ENCODE assay signal across 9 cellular contexts in genomic region chr4:78568640-78569261, GRCh38. TPM values are rescaled to one million over a fixed set of nuclear protein-coding genes. Genes with fewer than 3 reads are reported as not detected.
DNase-seq lines count a peak whose midpoint lies in the region; ATAC-seq and TF ChIP-seq lines count a peak whose summit lies in the region.
"Had no signal": no experiment of that assay in that cellular context is flagged by ENCODE, and none has a peak within 500 bp of the region (broad histone marks: within the 10 kb centered on the region; RNA-seq: fewer than 3 reads in every experiment).

No MANE protein-coding gene starts in this region.

- intact Hi-C loops in breast epithelium (cut with DNase I; ENCODE audit: low total_unique reads), result no loop called here

- no CpG with 5 or more reads among the region's 3 CpGs for WGBS in trophoblast cell (ENCODE audit: extremely low coverage, insufficient coverage, insufficient read length)
- WGBS in neuronal stem cell (ENCODE audit: extremely low coverage in 2 of 2, insufficient read length in 2 of 2, insufficient replicate concordance in 1 of 2), 2 donors, result no CpG with 5 or more reads among the region's 3 CpGs

- peak overlapping the region; percentile 56 for H3K4ac ChIP-seq in trophoblast cell (ENCODE audit: low read depth, low read length)
- H3K4ac ChIP-seq in neuronal stem cell (ENCODE audit: low read length), result no peak overlapping the region

- TF ChIP-seq CTCF in breast epithelium (IDR thresholded peaks at IDR 0.05), result no peak

- H3K4me2 ChIP-seq in trophoblast cell (ENCODE audit: low read length) (no peak overlapping the region), neuronal stem cell (ENCODE audit: insufficient read depth, low read length, poor library complexity, severe bottlenecking) (no peak overlapping the region)

- H2BK120ac ChIP-seq in trophoblast cell (ENCODE audit: insufficient read depth, low read length, poor library complexity), result no peak overlapping the region
- H2BK120ac ChIP-seq in neuronal stem cell (ENCODE audit: low read depth, low read length), result no peak overlapping the region

- H3K36me3 ChIP-seq in breast epithelium (no peaks in the 10 kb centered on the region), trophoblast cell (ENCODE audit: control insufficient read depth in 1 of 2, insufficient read depth in 2 of 2, low read length in 2 of 2) (peaks cover 4 to 10% of the 10 kb centered on the region in 2 experiments), neuronal stem cell (replicated peaks in 1 of 2; ENCODE audit: control insufficient read depth in 2 of 2, insufficient read depth in 2 of 2, low read length in 2 of 2) (no peaks in the 10 kb centered on the region)

- H2BK12ac ChIP-seq in trophoblast cell (ENCODE audit: low read length) (peak overlapping the region; percentile 9), neuronal stem cell (ENCODE audit: low read length) (no peak overlapping the region)

- TF ChIP-seq POLR2A in breast epithelium (IDR thresholded peaks at IDR 0.05), result no peak

- no peaks in the 10 kb centered on the region for H3K9me3 ChIP-seq in breast epithelium
- H3K9me3 ChIP-seq in trophoblast cell (ENCODE audit: insufficient read depth, low read depth, low read length), result no peaks in the 10 kb centered on the region
- H3K9me3 ChIP-seq in neuronal stem cell (replicated peaks in 1 of 2; ENCODE audit: control insufficient read depth in 2 of 2, insufficient read depth in 1 of 2, low read depth in 1 of 2, low read length in 2 of 2), result no peaks in the 10 kb centered on the region

- H3K4me3 ChIP-seq in breast epithelium, result no peak overlapping the region
- no peak overlapping the region for H3K4me3 ChIP-seq in trophoblast cell (ENCODE audit: low read depth, low read length)
- no peak overlapping the region for H3K4me3 ChIP-seq in neuronal stem cell (ENCODE audit: low read length in 2 of 2)

- H3K14ac ChIP-seq in trophoblast cell (ENCODE audit: low read length), result peak overlapping the region; percentile 24
- H3K14ac ChIP-seq in neuronal stem cell (ENCODE audit: low read length), result no peak overlapping the region

- no peak overlapping the region for H2BK5ac ChIP-seq in trophoblast cell (ENCODE audit: low read depth, low read length, poor library complexity)
- no peak overlapping the region for H2BK5ac ChIP-seq in neuronal stem cell (ENCODE audit: low read length)

- no peak overlapping the region for H4K12ac ChIP-seq in trophoblast cell (ENCODE audit: low read depth, low read length)

- H2AFZ ChIP-seq in trophoblast cell (ENCODE audit: insufficient read depth, low read length, poor library complexity), result no peak overlapping the region
- no peak overlapping the region for H2AFZ ChIP-seq in neuronal stem cell (ENCODE audit: low read length)

- H3K9ac ChIP-seq in trophoblast cell (ENCODE audit: low read length), result no peak overlapping the region
- no peak overlapping the region for H3K9ac ChIP-seq in neuronal stem cell (ENCODE audit: low read depth, low read length, poor library complexity)

- H3K79me1 ChIP-seq in trophoblast cell (ENCODE audit: low read length) (peaks cover 23% of the 10 kb centered on the region), neuronal stem cell (ENCODE audit: low read depth, low read length) (no peaks in the 10 kb centered on the region)

- DNase-seq in breast epithelium (ENCODE audit: low spot score in 2 of 2) (no peak), trophoblast cell (no peak), SKM-1 treated with dmso at 0.1 percent for 144 hours (lab: John Stamatoyannopoulos, UW; ENCODE audit: unreplicated experiment) (no peak), HuH-7.5 (ENCODE audit: low spot score) (no peak), neuronal stem cell (ENCODE audit: low spot score) (no peak)
- DNase-seq in activated naive CD4-positive, alpha-beta T cell treated with anti-CD3 and anti-CD28 coated beads, Interleukin-2, amount 50 U/mL, for 16 hours, result no peak
- DNase-seq: stimulated activated naive CD8-positive, alpha-beta T cell treated with anti-CD3 and anti-CD28 coated beads, Interleukin-15, amount 100 ng/mL, for 72 hours had no signal

- H3K79me2 ChIP-seq in trophoblast cell (ENCODE audit: control insufficient read depth, insufficient read depth, low read length, poor library complexity), result peaks cover 4% of the 10 kb centered on the region

- no peak overlapping the region for H2AK5ac ChIP-seq in trophoblast cell (ENCODE audit: low read length)
- H2AK5ac ChIP-seq in neuronal stem cell (ENCODE audit: low read depth, low read length), result no peak overlapping the region

- H3K27ac ChIP-seq in breast epithelium, result peak overlapping the region; percentile 41 to 76
- H3K27ac ChIP-seq in trophoblast cell (ENCODE audit: low read depth, low read length), result peak overlapping the region; percentile 54
- no peak overlapping the region for H3K27ac ChIP-seq in neuronal stem cell (replicated peaks; ENCODE audit: low read length)

- no peak overlapping the region for H4K8ac ChIP-seq in trophoblast cell (ENCODE audit: low read depth, low read length)
- H4K8ac ChIP-seq in neuronal stem cell (ENCODE audit: low read depth, low read length), result no peak overlapping the region

- no peak overlapping the region for H2BK15ac ChIP-seq in neuronal stem cell (ENCODE audit: low read length)

- H3K18ac ChIP-seq in trophoblast cell (ENCODE audit: low read length), result no peak overlapping the region
- no peak overlapping the region for H3K18ac ChIP-seq in neuronal stem cell (ENCODE audit: low read length)

- H4K91ac ChIP-seq in trophoblast cell (ENCODE audit: low read depth, low read length) (peak overlapping the region; percentile 38), neuronal stem cell (ENCODE audit: low read depth, low read length, poor library complexity) (no peak overlapping the region)

- H3K27me3 ChIP-seq in breast epithelium, result no peaks in the 10 kb centered on the region
- no peaks in the 10 kb centered on the region for H3K27me3 ChIP-seq in trophoblast cell (ENCODE audit: insufficient read depth, low read length)
- H3K27me3 ChIP-seq in neuronal stem cell (ENCODE audit: control insufficient read depth in 3 of 3, insufficient read depth in 3 of 3, low read depth in 1 of 3, low read length in 3 of 3), result no peaks in the 10 kb centered on the region

- H3K4me1 ChIP-seq in breast epithelium (no peaks in the 10 kb centered on the region), trophoblast cell (ENCODE audit: control insufficient read depth in 1 of 2, insufficient read depth in 2 of 2, low read length in 2 of 2) (peaks cover 23 to 30% of the 10 kb centered on the region in 2 experiments), neuronal stem cell (ENCODE audit: control insufficient read depth in 2 of 2, insufficient read depth in 1 of 2, low read depth in 1 of 2, low read length in 2 of 2) (peaks cover 0 to 3% of the 10 kb centered on the region in 2 donors)

- H3K23ac ChIP-seq in trophoblast cell (ENCODE audit: low read length) (no peak overlapping the region), neuronal stem cell (ENCODE audit: low read depth, low read length, poor library complexity) (no peak overlapping the region)

- peak; percentile 83 for ATAC-seq in GM18909 (IDR thresholded peaks at IDR 0.05; ENCODE audit: poor library complexity, unreplicated experiment)
- ATAC-seq in HG02973 (IDR thresholded peaks at IDR 0.05; ENCODE audit: unreplicated experiment), result peak; percentile 64
- ATAC-seq: stimulated activated naive CD8-positive, alpha-beta T cell treated with anti-CD3 and anti-CD28 coated beads, Interleukin-15, amount 100 ng/mL, for 72 hours had no signal

RNA-seq across cellular contexts. Expression of gene ANXA3, which starts 17.2 kb away (rescaled TPM):
- total RNA-seq in breast epithelium, result 100 to 1,000 TPM in 1 of 3 donors, 10 to 100 TPM in 2; 37.6 to 170 (median 95.7) TPM
- polyA plus RNA-seq in trophoblast cell (2013), result 245 and 254 TPM in 2 replicates
- 8.1 TPM for polyA plus RNA-seq in neuronal stem cell (2013, experiment 1 of 2)
- polyA plus RNA-seq in neuronal stem cell (2013, experiment 2 of 2), result 7.1 TPM
